Comparison of ENCODE assay signal across 1 cellular context in the genomic region with DNA sequence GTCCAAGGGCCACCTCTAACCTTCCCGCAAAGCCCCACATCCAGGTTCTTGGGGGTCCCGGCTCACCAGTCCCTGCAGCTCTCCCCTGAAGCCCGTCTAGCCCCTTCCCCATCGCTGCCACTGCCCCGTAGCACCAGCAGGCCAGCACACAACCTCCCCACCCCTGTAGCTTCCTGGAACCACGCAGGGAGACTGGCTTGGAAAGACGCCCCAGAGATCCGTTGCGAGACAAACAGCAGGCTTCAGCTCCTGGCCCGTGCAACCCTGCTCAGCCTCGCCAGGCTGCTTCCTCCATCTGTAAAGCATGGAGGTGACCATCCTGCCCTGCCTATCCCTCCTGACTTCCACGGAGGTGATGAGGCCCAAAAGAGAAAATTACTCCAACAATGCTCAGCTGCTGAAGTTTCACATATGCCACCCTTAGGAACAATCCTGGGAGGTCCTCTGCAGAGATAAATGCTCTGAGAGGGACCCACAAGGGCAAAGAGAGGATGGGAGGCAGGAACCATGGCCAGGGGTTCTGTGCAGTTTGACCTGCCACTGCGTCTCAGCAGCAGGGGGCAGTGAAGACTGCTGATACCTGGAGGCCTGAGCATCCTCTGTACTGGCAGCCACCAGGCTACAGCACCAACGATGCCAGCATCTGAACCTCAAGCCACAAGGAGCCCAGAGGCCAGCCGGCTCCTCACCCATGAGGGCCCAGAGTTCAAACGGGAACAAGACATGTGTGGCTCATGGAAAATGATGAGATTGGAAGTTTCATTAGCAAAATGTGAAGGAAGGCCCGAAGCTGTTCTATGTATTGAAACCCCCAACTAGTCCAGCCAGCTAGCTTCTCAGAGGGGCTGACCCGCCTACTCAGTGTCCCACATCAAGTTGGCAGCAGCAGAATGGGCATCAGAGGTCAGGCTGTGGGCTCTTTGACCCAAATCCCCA.
TF ChIP-seq lines count a peak whose summit lies in the region.

No MANE protein-coding gene starts in this region.

TF ChIP-seq in HepG2, 621 proteins besides CTCF, POLR2A, EP300 and RAD21:
- TF ChIP-seq SALL1 (CRISPR knock-in tag; IDR thresholded peaks at IDR 0.05) (no peak), ZZZ3 (CRISPR knock-in tag; IDR thresholded peaks at IDR 0.05; ENCODE audit: borderline replicate concordance) (0 out of 2 replicates have a peak, but pooled peaks have one; percentile 35), STAG1 (CRISPR knock-in tag; IDR thresholded peaks at IDR 0.05) (peak; percentile 72)
- TF ChIP-seq, protein P1, sequence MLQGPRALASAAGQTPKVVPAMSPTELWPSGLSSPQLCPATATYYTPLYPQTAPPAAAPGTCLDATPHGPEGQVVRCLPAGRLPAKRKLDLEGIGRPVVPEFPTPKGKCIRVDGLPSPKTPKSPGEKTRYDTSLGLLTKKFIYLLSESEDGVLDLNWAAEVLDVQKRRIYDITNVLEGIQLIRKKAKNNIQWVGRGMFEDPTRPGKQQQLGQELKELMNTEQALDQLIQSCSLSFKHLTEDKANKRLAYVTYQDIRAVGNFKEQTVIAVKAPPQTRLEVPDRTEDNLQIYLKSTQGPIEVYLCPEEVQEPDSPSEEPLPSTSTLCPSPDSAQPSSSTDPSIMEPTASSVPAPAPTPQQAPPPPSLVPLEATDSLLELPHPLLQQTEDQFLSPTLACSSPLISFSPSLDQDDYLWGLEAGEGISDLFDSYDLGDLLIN (CRISPR knock-in tag; IDR thresholded peaks at IDR 0.05; ENCODE audit: borderline replicate concordance) = no peak
